ENCODE assay signal across 8 cellular contexts in genomic region chr7:157764193-157764592, GRCh38.
"Had no signal": no experiment of that assay in that cellular context is flagged by ENCODE, and none has a peak within 500 bp of the region (broad histone marks: within the 10 kb centered on the region; RNA-seq: fewer than 3 reads in every experiment).

No MANE protein-coding gene starts in this region.

- FAIRE-seq: G401.6, GM12878, GM12891, GM12892, GM18507, GM19239 had no signal

- DNase-seq: GDM1, GF-D8 had no signal

- H3K4me3 ChIP-seq: GM12878 had no signal

- ATAC-seq: GM12878 had no signal
